Comparison of ENCODE assay signal across 9 cellular contexts in genomic region chr14:54338696-54339317, GRCh38. TPM values are rescaled to one million over a fixed set of nuclear protein-coding genes. Genes with fewer than 3 reads are reported as not detected.
DNase-seq lines count a peak whose midpoint lies in the region; ATAC-seq and TF ChIP-seq lines count a peak whose summit lies in the region.
"Had no signal": no experiment of that assay in that cellular context is flagged by ENCODE, and none has a peak within 500 bp of the region (broad histone marks: within the 10 kb centered on the region; RNA-seq: fewer than 3 reads in every experiment).

No MANE protein-coding gene starts in this region.

- no peak for TF ChIP-seq EP300 in ovary (IDR thresholded peaks at IDR 0.05)

- POLR2A ChIA-PET in WTC11 (lab: Charles Lee): interaction anchor here (0.7 kb wide), 1 partner anchor 16 kb away, joined by 3 read pairs; no protein-coding TSS in a partner anchor

- no peak for TF ChIP-seq POLR2A in ovary (IDR thresholded peaks at IDR 0.05)

- no peaks in the 10 kb centered on the region for H3K4me1 ChIP-seq in ovary (ENCODE audit: insufficient read depth)

- H3K9me3 ChIP-seq in ovary: no peaks in the 10 kb centered on the region

- H3K27me3 ChIP-seq in ovary: no peaks in the 10 kb centered on the region

- CTCF ChIA-PET in WTC11 (lab: Charles Lee): interaction anchor here (0.6 to 4.5 kb wide), 18 partner anchors 10 to 940 kb away, joined by 3 to 42 read pairs (median 3); no protein-coding TSS in a partner anchor

- ATAC-seq in WTC11: peak; percentile 84
- peak; percentile 74 for ATAC-seq in left colon
- no peak for ATAC-seq in GM18873 (IDR thresholded peaks at IDR 0.05; ENCODE audit: low FRiP score, unreplicated experiment)

- no peak overlapping the region for H3K4me3 Mint-ChIP-seq in WTC11

- H3K27ac Mint-ChIP-seq in WTC11: no peak overlapping the region

- H3K36me3 ChIP-seq in ovary: no peaks in the 10 kb centered on the region

- TF ChIP-seq CTCF in AG10803 (conservative IDR thresholded peaks at IDR 0.05; ENCODE audit: low read length): peak; percentile 76
- TF ChIP-seq CTCF in HFF-Myc (IDR thresholded peaks at IDR 0.05; ENCODE audit: low read depth, low read length, missing control alignments): peak; percentile 72
- no peak for TF ChIP-seq CTCF in WTC11 (IDR thresholded peaks at IDR 0.05)
- no peak for TF ChIP-seq CTCF in ovary (IDR thresholded peaks at IDR 0.05)

- H3K4me3 ChIP-seq in AG10803 (ENCODE audit: low read length) (no peak overlapping the region), HFF-Myc (replicated peaks; ENCODE audit: low read depth, low read length) (no peak overlapping the region), ovary (no peak overlapping the region)

- H3K9me3 Mint-ChIP-seq in WTC11: peaks cover 6% of the 10 kb centered on the region

- peaks cover 43% of the 10 kb centered on the region for H3K4me1 Mint-ChIP-seq in WTC11

- H3K36me3 Mint-ChIP-seq in WTC11: peaks cover 4% of the 10 kb centered on the region; the same call in 1 of the 2 replicates

- intact Hi-C loops in left colon (cut with DNase I, micrococcal nuclease): no loop called here
- intact Hi-C loops in ovary (cut with DNase I): loop anchor here in 1 of 4 donors (10.0 kb wide), 1 partner anchor 804 kb away; no protein-coding TSS in a partner anchor

- H3K27me3 Mint-ChIP-seq in WTC11 (ENCODE audit: low read depth): no peaks in the 10 kb centered on the region

- 38 to 47% (median 43%) methylated on average over 6 of the region's 6 CpGs for WGBS in ovary, 3 donors

- peak; percentile 58 for DNase-seq in AG10803 (ENCODE audit: low read depth)
- DNase-seq in HFF-Myc (ENCODE audit: extremely low read depth, low read depth): peak; percentile 49
- no peak for DNase-seq in WTC11 (ENCODE audit: low spot score)
- DNase-seq in left colon: no peak
- DNase-seq in ovary: no peak
- DNase-seq in NCI-H774 (lab: John Stamatoyannopoulos, UW): no peak
- no peak for DNase-seq in NCI-H345 treated with DMSO at 0.1 percent for 48 hours (lab: John Stamatoyannopoulos, UW; ENCODE audit: unreplicated experiment)
- DNase-seq: activated CD8-positive, alpha-beta memory T cell treated with anti-CD3 and anti-CD28 coated beads, Interleukin-2, amount 50 U/mL, for 48 hours had no signal

- H3K27ac ChIP-seq in ovary: no peak overlapping the region

TF ChIP-seq in WTC11, 78 proteins besides CTCF, POLR2A, EP300 and RAD21 (continues in another document):
- TF ChIP-seq ZNF425 (CRISPR knock-in tag; conservative IDR thresholded peaks at IDR 0.05) (no peak), PRDM15 (CRISPR knock-in tag; IDR thresholded peaks at IDR 0.05) (no peak), OVOL2 (CRISPR knock-in tag; IDR thresholded peaks at IDR 0.05; ENCODE audit: borderline replicate concordance) (no peak), MXD4 (CRISPR knock-in tag; IDR thresholded peaks at IDR 0.05; ENCODE audit: borderline replicate concordance) (no peak), MLX (CRISPR knock-in tag; IDR thresholded peaks at IDR 0.05) (no peak), ZNF138 (CRISPR knock-in tag; conservative IDR thresholded peaks at IDR 0.05) (no peak), ZBTB43 (CRISPR knock-in tag; IDR thresholded peaks at IDR 0.05) (no peak), SMAD3 (CRISPR knock-in tag; IDR thresholded peaks at IDR 0.05; ENCODE audit: borderline replicate concordance) (no peak), EMX1 (CRISPR knock-in tag; IDR thresholded peaks at IDR 0.05) (no peak), NFYB (CRISPR knock-in tag; conservative IDR thresholded peaks at IDR 0.05; ENCODE audit: low read depth) (no peak), NR2C2 (CRISPR knock-in tag; IDR thresholded peaks at IDR 0.05) (no peak), MYBL2 (CRISPR knock-in tag; IDR thresholded peaks at IDR 0.05) (no peak), ZMAT4 (CRISPR knock-in tag; IDR thresholded peaks at IDR 0.05) (no peak), GABPB1 (CRISPR knock-in tag; IDR thresholded peaks at IDR 0.05) (no peak), ATF6 (CRISPR knock-in tag; IDR thresholded peaks at IDR 0.05) (no peak), CBFB (CRISPR knock-in tag; IDR thresholded peaks at IDR 0.05; ENCODE audit: low read depth) (no peak)

RNA-seq across cellular contexts. Expression of gene CDKN3, which starts 58.0 kb away (rescaled TPM):
- total RNA-seq in WTC11 (2021) (55.4 to 62.0 TPM (median 57.0 TPM) in 3 replicates), left colon (10 to 100 TPM in 1 of 2 donors, 1 to 10 TPM in 1; 6.3 to 12.8 TPM), ovary (1 to 10 TPM in 6 of 7 donors, under 1 TPM in 1; 0.56 to 3.1 (median 1.5) TPM)
- polyA plus RNA-seq in ovary: 1 to 10 TPM; 2.5 to 3.1 TPM

Comparison
In these comparisons a context has a peak if more than half of its experiments do, and no peak if none do; other contexts are left out.
1. DNase-seq: peak in AG10803 (single experiment) and HFF-Myc (single experiment); none in WTC11 (single experiment), left colon (0 of 2), ovary (0 of 5), NCI-H774 (single experiment) and NCI-H345 treated with DMSO at 0.1 percent for 48 hours (single experiment).
2. CTCF ChIP-seq: peak in AG10803 (single experiment) and HFF-Myc (single experiment); none in WTC11 (single experiment) and ovary (0 of 3).